ENCODE assay signal across 8 cellular contexts in the genomic region with DNA sequence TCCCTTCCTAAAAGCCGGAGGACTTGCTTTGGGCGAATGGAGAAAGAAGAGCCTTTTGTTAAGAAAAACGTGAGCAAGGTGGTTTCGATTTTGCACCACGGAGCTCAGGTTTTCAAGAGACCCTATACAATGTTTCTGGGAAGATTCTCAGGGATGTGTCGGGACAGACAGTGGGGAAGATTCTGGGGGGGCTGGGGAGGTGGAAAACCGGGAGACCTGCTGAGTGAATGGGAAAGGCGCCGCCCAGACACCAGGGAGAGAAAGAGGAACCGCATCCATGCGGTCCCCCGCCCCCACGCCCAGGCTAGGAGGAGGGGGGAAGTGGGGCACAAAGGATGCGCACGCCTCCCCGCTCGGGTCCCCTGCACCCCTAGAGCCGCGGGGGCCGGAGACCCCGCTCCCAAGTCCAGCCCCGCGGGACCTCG. TPM values are rescaled to one million over a fixed set of nuclear protein-coding genes. Genes with fewer than 3 reads are reported as not detected.
A peak's percentile ranks its signal among the peaks of the same experiment; 100 is the strongest.
DNase-seq lines count a peak whose midpoint lies in the region; ATAC-seq, FAIRE-seq and TF ChIP-seq lines count a peak whose summit lies in the region.

No MANE protein-coding gene starts in this region.

- H2BK12ac ChIP-seq in mesenchymal stem cell (ENCODE audit: low read length in 2 of 2) = no peak overlapping the region

- H3K4me1 ChIP-seq in ectodermal cell (ENCODE audit: control insufficient read depth, insufficient read depth, low read length) (peaks cover 10% of the 10 kb centered on the region), mesenchymal stem cell (ENCODE audit: control insufficient read depth, insufficient read depth, low read depth, low read length) (peaks cover 6% of the 10 kb centered on the region)

- ATAC-seq in HG03139 (IDR thresholded peaks at IDR 0.05; ENCODE audit: unreplicated experiment) = no peak

- H3K36me3 Mint-ChIP-seq in activated CD4-positive, alpha-beta T cell treated with anti-CD3 and anti-CD28 coated beads, Interleukin-2, amount 10 ng/mL, durations not matched to agents 7 days and 5 days (ENCODE audit: low read depth) = peaks cover 30% of the 10 kb centered on the region

- no peak for FAIRE-seq in GM12891 (lab: Jason Lieb, UNC)

- H3K4me2 ChIP-seq in mesenchymal stem cell (ENCODE audit: low read length, poor library complexity, severe bottlenecking) = peak overlapping the region; percentile 74

- H4K8ac ChIP-seq in mesenchymal stem cell (ENCODE audit: low read length) = peak overlapping the region; percentile 89

- H3K4me3 ChIP-seq in HFF-Myc (replicated peaks; ENCODE audit: low read depth, low read length) = peak overlapping the region; percentile 81
- peak overlapping the region; percentile 84 for H3K4me3 ChIP-seq in ectodermal cell (ENCODE audit: insufficient read depth, low read depth, low read length)
- H3K4me3 ChIP-seq in mesenchymal stem cell (ENCODE audit: insufficient read depth in 1 of 2, low read depth in 1 of 2, low read length in 2 of 2) = peak overlapping the region; percentile 89 to 99

- 0% methylated on average over 24 of the region's 24 CpGs for WGBS in ectodermal cell, 2 experiments
- WGBS in mesenchymal stem cell = under 1% methylated on average over 15 of the region's 24 CpGs

- no peak overlapping the region for H3K23ac ChIP-seq in mesenchymal stem cell (ENCODE audit: low read length in 2 of 2)

- peak overlapping the region; percentile 89 for H2BK5ac ChIP-seq in mesenchymal stem cell (ENCODE audit: low read depth, low read length, poor library complexity, severe bottlenecking)

- H2AFZ ChIP-seq in mesenchymal stem cell (ENCODE audit: low read depth, low read length) = no peak overlapping the region

- no peak overlapping the region for H3K14ac ChIP-seq in mesenchymal stem cell (ENCODE audit: low read length in 2 of 2)

- H3K27ac Mint-ChIP-seq in activated CD4-positive, alpha-beta T cell treated with anti-CD3 and anti-CD28 coated beads, Interleukin-2, amount 10 ng/mL, durations not matched to agents 7 days and 5 days = peak overlapping the region; percentile 97

- POLR2A ChIA-PET in activated CD4-positive, alpha-beta T cell treated with anti-CD3 and anti-CD28 coated beads, Interleukin-2, amount 10 ng/mL, durations not matched to agents 7 days and 5 days (lab: Charles Lee) = interaction anchor here (0.6 kb wide), 1 partner anchor 10 kb away, joined by 4 read pairs; no protein-coding TSS in a partner anchor

- H2BK15ac ChIP-seq in mesenchymal stem cell (ENCODE audit: low read depth, poor library complexity, severe bottlenecking) = peak overlapping the region; percentile 98

- H4K91ac ChIP-seq in mesenchymal stem cell (ENCODE audit: low read length) = peak overlapping the region; percentile 95

- TF ChIP-seq POLR2A in GM12891 (IDR thresholded peaks at IDR 0.05; ENCODE audit: low read depth, low read length) = no peak

- no peak for DNase-seq in GM12891 (ENCODE audit: insufficient read length, low spot score)
- DNase-seq in HFF-Myc (ENCODE audit: extremely low read depth, low read depth) = no peak
- DNase-seq in NCI-H1092 treated with DMSO at 0.1 percent for 48 hours (lab: John Stamatoyannopoulos, UW) = peak; percentile 64
- DNase-seq in activated CD4-positive, alpha-beta T cell treated with anti-CD3 and anti-CD28 coated beads, Interleukin-2, amount 10 ng/mL, durations not matched to agents 7 days and 5 days = peak; percentile 61
- DNase-seq in mesenchymal stem cell = peak; percentile 63
- DNase-seq in stimulated activated CD8-positive, alpha-beta memory T cell treated with anti-CD3 and anti-CD28 coated beads, Interleukin-2, amount 100 ng/mL, for 48 hours (ENCODE audit: low read depth in 2 of 2) = peak; percentile 24 to 35

- peak overlapping the region; percentile 96 for H3K9ac ChIP-seq in mesenchymal stem cell (ENCODE audit: low read length)

- peak overlapping the region; percentile 73 for H2BK120ac ChIP-seq in mesenchymal stem cell (ENCODE audit: low read depth, low read length)

- H3K4ac ChIP-seq in mesenchymal stem cell (ENCODE audit: low read depth in 1 of 2, low read length in 2 of 2) = peak overlapping the region; percentile 89

- H3K4me3 Mint-ChIP-seq in activated CD4-positive, alpha-beta T cell treated with anti-CD3 and anti-CD28 coated beads, Interleukin-2, amount 10 ng/mL, durations not matched to agents 7 days and 5 days = peak overlapping the region; percentile 92

- peaks cover 1% of the 10 kb centered on the region for H3K79me1 ChIP-seq in mesenchymal stem cell (replicated peaks; ENCODE audit: low read length, poor library complexity, severe bottlenecking)

- no peak for TF ChIP-seq CTCF in HFF-Myc (IDR thresholded peaks at IDR 0.05; ENCODE audit: low read depth, low read length, missing control alignments)

- H3K27ac ChIP-seq in ectodermal cell (ENCODE audit: insufficient read depth, low read depth, low read length, poor library complexity, severe bottlenecking) = peak overlapping the region; percentile 93
- H3K27ac ChIP-seq in mesenchymal stem cell (ENCODE audit: low read length, poor library complexity, severe bottlenecking) = peak overlapping the region; percentile 52

- H3K27me3 ChIP-seq in ectodermal cell (ENCODE audit: control insufficient read depth, insufficient read depth, low read length, poor library complexity, severe bottlenecking) (no peaks in the 10 kb centered on the region), mesenchymal stem cell (ENCODE audit: control insufficient read depth in 1 of 2, insufficient read depth in 1 of 2, low read length in 2 of 2) (no peaks in the 10 kb centered on the region)

- CTCF ChIA-PET in activated CD4-positive, alpha-beta T cell treated with anti-CD3 and anti-CD28 coated beads, Interleukin-2, amount 10 ng/mL, durations not matched to agents 7 days and 5 days (lab: Charles Lee) = interaction anchor here (0.5 to 3.1 kb wide), 9 partner anchors 7 to 456 kb away, joined by 3 to 32 read pairs (median 5); no protein-coding TSS in a partner anchor

- peaks cover 40% of the 10 kb centered on the region for H3K4me1 Mint-ChIP-seq in activated CD4-positive, alpha-beta T cell treated with anti-CD3 and anti-CD28 coated beads, Interleukin-2, amount 10 ng/mL, durations not matched to agents 7 days and 5 days

- H3K27me3 Mint-ChIP-seq in activated CD4-positive, alpha-beta T cell treated with anti-CD3 and anti-CD28 coated beads, Interleukin-2, amount 10 ng/mL, durations not matched to agents 7 days and 5 days = no peaks in the 10 kb centered on the region

- H3K9me3 ChIP-seq in ectodermal cell (ENCODE audit: control insufficient read depth, low read length) (no peaks in the 10 kb centered on the region), mesenchymal stem cell (ENCODE audit: control insufficient read depth, low read length) (no peaks in the 10 kb centered on the region)

- H3K18ac ChIP-seq in mesenchymal stem cell (ENCODE audit: low read depth in 1 of 2, low read length in 2 of 2) = peak overlapping the region; percentile 99 to 100

- peak overlapping the region; percentile 21 for H2AK5ac ChIP-seq in mesenchymal stem cell (ENCODE audit: low read length, severe bottlenecking)

- H3K36me3 ChIP-seq in ectodermal cell (ENCODE audit: control insufficient read depth, insufficient read depth, low read length) (peaks cover 27% of the 10 kb centered on the region), mesenchymal stem cell (ENCODE audit: control insufficient read depth in 1 of 2, insufficient read depth in 2 of 2, low read depth in 1 of 2, low read length in 2 of 2) (peaks cover 13 to 34% of the 10 kb centered on the region in 2 experiments)

- H3K9me3 Mint-ChIP-seq in activated CD4-positive, alpha-beta T cell treated with anti-CD3 and anti-CD28 coated beads, Interleukin-2, amount 10 ng/mL, durations not matched to agents 7 days and 5 days = no peaks in the 10 kb centered on the region

TF ChIP-seq in GM12891, 5 proteins besides CTCF, POLR2A, EP300 and RAD21:
- TF ChIP-seq POLR2AphosphoS5 (IDR thresholded peaks at IDR 0.05; ENCODE audit: low read depth, low read length) = no peak
- TF ChIP-seq POU2F2 (IDR thresholded peaks at IDR 0.05; ENCODE audit: low read depth, low read length) = no peak
- no peak for TF ChIP-seq PAX5 (IDR thresholded peaks at IDR 0.05; ENCODE audit: insufficient read depth, low read length, severe bottlenecking)
- TF ChIP-seq SPI1 (IDR thresholded peaks at IDR 0.05; ENCODE audit: low read depth, low read length) = peak; percentile 95

RNA-seq across cellular contexts. Expression of a gene that starts 0.7 kb away (rescaled TPM):
- 72.3 TPM for polyA plus RNA-seq in GM12891 (2012; ENCODE audit: low read depth, missing spikeins)
- total RNA-seq in activated CD4-positive, alpha-beta T cell treated with anti-CD3 and anti-CD28 coated beads, Interleukin-2, amount 10 ng/mL, durations not matched to agents 7 days and 5 days = 10 to 100 TPM; 68.0 to 75.1 TPM
- 221 TPM for polyA plus RNA-seq in ectodermal cell (2013, experiment 1 of 4)
- polyA plus RNA-seq in ectodermal cell (2013, experiment 2 of 4) = 220 TPM
- 138 TPM for polyA plus RNA-seq in ectodermal cell (2013, experiment 3 of 4)
- polyA plus RNA-seq in ectodermal cell (2013, experiment 4 of 4) = 145 TPM
- polyA plus RNA-seq in mesenchymal stem cell (2013, experiment 1 of 2) = 106 TPM
- 107 TPM for polyA plus RNA-seq in mesenchymal stem cell (2013, experiment 2 of 2)

RNA-seq across cellular contexts. Expression of a gene that starts 51.4 kb away (rescaled TPM):
- polyA plus RNA-seq in GM12891 (2012; ENCODE audit: low read depth, missing spikeins) = 0.41 TPM
- total RNA-seq in activated CD4-positive, alpha-beta T cell treated with anti-CD3 and anti-CD28 coated beads, Interleukin-2, amount 10 ng/mL, durations not matched to agents 7 days and 5 days = under 1 TPM; 0.32 to 0.60 TPM
- 5.2 TPM for polyA plus RNA-seq in ectodermal cell (2013, experiment 1 of 4)
- 4.5 TPM for polyA plus RNA-seq in ectodermal cell (2013, experiment 2 of 4)
- 5.4 TPM for polyA plus RNA-seq in ectodermal cell (2013, experiment 3 of 4)
- 4.8 TPM for polyA plus RNA-seq in ectodermal cell (2013, experiment 4 of 4)
- 0.46 TPM for polyA plus RNA-seq in mesenchymal stem cell (2013, experiment 1 of 2)
- polyA plus RNA-seq in mesenchymal stem cell (2013, experiment 2 of 2) = 0.49 TPM

RNA-seq across cellular contexts. Expression of a gene that starts 55.6 kb away (rescaled TPM):
- polyA plus RNA-seq in GM12891 (2012; ENCODE audit: low read depth, missing spikeins) = 320 TPM
- 10 to 100 TPM; 27.0 to 28.1 TPM for total RNA-seq in activated CD4-positive, alpha-beta T cell treated with anti-CD3 and anti-CD28 coated beads, Interleukin-2, amount 10 ng/mL, durations not matched to agents 7 days and 5 days
- 92.7 TPM for polyA plus RNA-seq in ectodermal cell (2013, experiment 1 of 4)
- 94.5 TPM for polyA plus RNA-seq in ectodermal cell (2013, experiment 2 of 4)
- 128 TPM for polyA plus RNA-seq in ectodermal cell (2013, experiment 3 of 4)
- 139 TPM for polyA plus RNA-seq in ectodermal cell (2013, experiment 4 of 4)
- polyA plus RNA-seq in mesenchymal stem cell (2013, experiment 1 of 2) = 794 TPM
- polyA plus RNA-seq in mesenchymal stem cell (2013, experiment 2 of 2) = 815 TPM

Comparison
In these comparisons a context has a peak if more than half of its experiments do, and no peak if none do; other contexts are left out.
1. DNase-seq: peak in NCI-H1092 treated with DMSO at 0.1 percent for 48 hours (single experiment), activated CD4-positive, alpha-beta T cell treated with anti-CD3 and anti-CD28 coated beads, Interleukin-2, amount 10 ng/mL, durations not matched to agents 7 days and 5 days (single experiment), mesenchymal stem cell (single experiment) and stimulated activated CD8-positive, alpha-beta memory T cell treated with anti-CD3 and anti-CD28 coated beads, Interleukin-2, amount 100 ng/mL, for 48 hours (2 of 2); none in GM12891 (single experiment) and HFF-Myc (single experiment).
2. Peak in every context shown above with its lines, with median percentiles within 50 percentile points of each other: H3K4me3 ChIP-seq.